ENCODE assay signal across 8 cellular contexts in the genomic region with DNA sequence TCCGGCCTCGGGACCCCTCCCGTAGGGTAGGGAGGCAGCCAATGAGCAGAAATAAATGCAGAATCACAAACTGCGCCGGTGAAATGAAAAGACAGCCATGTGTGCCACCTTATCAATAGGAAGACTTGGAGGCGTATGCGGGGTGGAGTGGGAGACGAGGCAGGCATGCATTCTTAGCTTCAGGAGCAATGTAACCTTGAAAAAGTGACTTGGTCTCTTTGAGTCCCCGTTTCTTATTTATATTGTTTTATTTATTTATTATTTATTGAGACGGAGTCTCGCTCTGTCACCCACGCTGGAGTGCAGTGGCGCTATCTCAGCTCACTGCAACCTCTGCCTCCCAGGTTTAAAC. TPM values are rescaled to one million over a fixed set of nuclear protein-coding genes. Genes with fewer than 3 reads are reported as not detected.
DNase-seq lines count a peak whose midpoint lies in the region; ATAC-seq and TF ChIP-seq lines count a peak whose summit lies in the region.

No MANE protein-coding gene starts in this region.

- H3K4me3 Mint-ChIP-seq in activated T-helper 1 cell treated with anti-CD3 and anti-CD28 coated beads, Interleukin-12 subunit alpha, Interleukin-12 subunit beta, Interleukin-2, Interleukin-4 antibody, amounts not matched to agents 30 ng/mL and 10 ng/mL and 1 ng/mL, durations not matched to agents 14 hours and 24 hours and 36 hours, result peak overlapping the region; percentile 78

- ATAC-seq in heart left ventricle (no peak), Right ventricle myocardium superior (ENCODE audit: poor library complexity) (no peak), upper lobe of left lung (ENCODE audit: low FRiP score in 2 of 2) (no peak)

- TF ChIP-seq CTCF in heart left ventricle (IDR thresholded peaks at IDR 0.05) (peak in 1 of 12 donors; percentile 49), upper lobe of left lung (IDR thresholded peaks at IDR 0.05) (no peak), foreskin fibroblast (IDR thresholded peaks at IDR 0.05; ENCODE audit: low read depth, low read length) (no peak)

- H3K4me1 ChIP-seq in heart left ventricle (peaks cover 0 to 12% (median 5%) of the 10 kb centered on the region in 12 donors), mesodermal cell (ENCODE audit: control insufficient read depth, insufficient read depth, low read length, poor library complexity, severe bottlenecking) (no peaks in the 10 kb centered on the region), upper lobe of left lung (peaks cover 4 to 11% (median 7%) of the 10 kb centered on the region in 4 donors)

- H3K27ac ChIP-seq in heart left ventricle, result peak overlapping the region in 7 of 12 donors; percentile 62 to 83 (median 76)
- H3K27ac ChIP-seq in mesodermal cell (ENCODE audit: low read depth, low read length, severe bottlenecking), result no peak overlapping the region
- H3K27ac ChIP-seq in upper lobe of left lung, result peak overlapping the region in 2 of 4 donors; percentile 73 to 79

- H3K27me3 ChIP-seq in heart left ventricle, result no peaks in the 10 kb centered on the region
- no peaks in the 10 kb centered on the region for H3K27me3 ChIP-seq in upper lobe of left lung

- H3K36me3 ChIP-seq in heart left ventricle (peaks cover 0 to 29% (median 16%) of the 10 kb centered on the region in 9 donors), mesodermal cell (ENCODE audit: control insufficient read depth, insufficient read depth, low read length) (peaks cover 5% of the 10 kb centered on the region), upper lobe of left lung (no peaks in the 10 kb centered on the region)

- H3K9me3 Mint-ChIP-seq in activated T-helper 1 cell treated with anti-CD3 and anti-CD28 coated beads, Interleukin-12 subunit alpha, Interleukin-12 subunit beta, Interleukin-2, Interleukin-4 antibody, amounts not matched to agents 30 ng/mL and 10 ng/mL and 1 ng/mL, durations not matched to agents 14 hours and 24 hours and 36 hours, result no peaks in the 10 kb centered on the region

- no peak overlapping the region for H3K27ac Mint-ChIP-seq in activated T-helper 1 cell treated with anti-CD3 and anti-CD28 coated beads, Interleukin-12 subunit alpha, Interleukin-12 subunit beta, Interleukin-2, Interleukin-4 antibody, amounts not matched to agents 30 ng/mL and 10 ng/mL and 1 ng/mL, durations not matched to agents 14 hours and 24 hours and 36 hours

- DNase-seq in heart left ventricle (no peak), Right ventricle myocardium superior (no peak), upper lobe of left lung (no peak), NOMO-1 treated with dmso at 0.1 percent for 144 hours (lab: John Stamatoyannopoulos, UW; ENCODE audit: unreplicated experiment) (no peak), amygdala (lab: John Stamatoyannopoulos, UW) (no peak), foreskin fibroblast (no peak)
- DNase-seq in activated T-helper 1 cell treated with anti-CD3 and anti-CD28 coated beads, Interleukin-12 subunit alpha, Interleukin-12 subunit beta, Interleukin-2, Interleukin-4 antibody, amounts not matched to agents 30 ng/mL and 10 ng/mL and 1 ng/mL, durations not matched to agents 14 hours and 24 hours and 36 hours (ENCODE audit: low spot score), result no peak

- peaks cover 4% of the 10 kb centered on the region for H3K27me3 Mint-ChIP-seq in activated T-helper 1 cell treated with anti-CD3 and anti-CD28 coated beads, Interleukin-12 subunit alpha, Interleukin-12 subunit beta, Interleukin-2, Interleukin-4 antibody, amounts not matched to agents 30 ng/mL and 10 ng/mL and 1 ng/mL, durations not matched to agents 14 hours and 24 hours and 36 hours (ENCODE audit: insufficient read depth)

- peaks cover 24% of the 10 kb centered on the region for H3K4me1 Mint-ChIP-seq in activated T-helper 1 cell treated with anti-CD3 and anti-CD28 coated beads, Interleukin-12 subunit alpha, Interleukin-12 subunit beta, Interleukin-2, Interleukin-4 antibody, amounts not matched to agents 30 ng/mL and 10 ng/mL and 1 ng/mL, durations not matched to agents 14 hours and 24 hours and 36 hours (ENCODE audit: low read depth)

- H3K4me3 ChIP-seq in heart left ventricle (peak overlapping the region in 10 of 12 donors; percentile 42 to 64 (median 54)), mesodermal cell (ENCODE audit: extremely low read depth, insufficient read depth, low read length, poor library complexity, severe bottlenecking) (peak overlapping the region; percentile 31), upper lobe of left lung (peak overlapping the region in 3 of 4 donors; percentile 48 to 71 (median 51)), foreskin fibroblast (ENCODE audit: low read depth in 1 of 2, low read length in 2 of 2) (peak overlapping the region in 1 of 2 donors; percentile 60)

- peaks cover 5% of the 10 kb centered on the region for H3K36me3 Mint-ChIP-seq in activated T-helper 1 cell treated with anti-CD3 and anti-CD28 coated beads, Interleukin-12 subunit alpha, Interleukin-12 subunit beta, Interleukin-2, Interleukin-4 antibody, amounts not matched to agents 30 ng/mL and 10 ng/mL and 1 ng/mL, durations not matched to agents 14 hours and 24 hours and 36 hours (ENCODE audit: low read depth)

- TF ChIP-seq POLR2A in heart left ventricle (IDR thresholded peaks at IDR 0.05), result no peak
- no peak for TF ChIP-seq POLR2A in upper lobe of left lung (IDR thresholded peaks at IDR 0.05)

- H3K9me3 ChIP-seq in heart left ventricle (no peaks in the 10 kb centered on the region), mesodermal cell (ENCODE audit: control insufficient read depth, low read length) (no peaks in the 10 kb centered on the region), upper lobe of left lung (no peaks in the 10 kb centered on the region)

- no peak for TF ChIP-seq EP300 in upper lobe of left lung (IDR thresholded peaks at IDR 0.05)

- 30 to 36% (median 33%) methylated on average over 13 of the region's 13 CpGs for WGBS in heart left ventricle, 4 donors
- WGBS in mesodermal cell (ENCODE audit: insufficient coverage in 2 of 2), 2 experiments, result 33 to 35% methylated on average over 9 to 10 of the region's 13 CpGs
- WGBS in upper lobe of left lung, 2 donors, result 29% methylated on average over 13 of the region's 13 CpGs

- intact Hi-C loops in heart left ventricle (cut with DNase I), result loop anchor here (1.0 to 10.0 kb wide), 10 partner anchors 36 to 622 kb away; no protein-coding TSS in a partner anchor
- intact Hi-C loops in Right ventricle myocardium superior (cut with DNase I), result loop anchor here (5.0 to 10.0 kb wide), 2 partner anchors 37 to 359 kb away; partner anchors contain the start of gene TNNT1
- intact Hi-C loops in activated T-helper 1 cell treated with anti-CD3 and anti-CD28 coated beads, Interleukin-12 subunit alpha, Interleukin-12 subunit beta, Interleukin-2, Interleukin-4 antibody, amounts not matched to agents 30 ng/mL and 10 ng/mL and 1 ng/mL, durations not matched to agents 14 hours and 24 hours and 36 hours (cut with micrococcal nuclease), result loop anchor here (1.0 to 5.0 kb wide), 5 partner anchors 27 to 622 kb away; partner anchors contain the start of gene ZNF628

RNA-seq across cellular contexts. Expression of gene SSC5D, which starts 16.0 kb away (rescaled TPM):
- total RNA-seq in heart left ventricle (1 to 10 TPM in 8 of 9 donors, under 1 TPM in 1; 1.00 to 6.2 (median 3.3) TPM), Right ventricle myocardium superior (2.6 TPM), upper lobe of left lung (10 to 100 TPM in 1 of 6 donors, 1 to 10 TPM in 4, under 1 TPM in 1; 0.39 to 10.1 (median 6.7) TPM)
- 1 to 10 TPM in 1 of 2 donors, under 1 TPM in 1; 0.91 to 1.4 TPM for polyA plus RNA-seq in heart left ventricle
- total RNA-seq in activated T-helper 1 cell treated with anti-CD3 and anti-CD28 coated beads, Interleukin-12 subunit alpha, Interleukin-12 subunit beta, Interleukin-2, Interleukin-4 antibody, amounts not matched to agents 30 ng/mL and 10 ng/mL and 1 ng/mL, durations not matched to agents 14 hours and 24 hours and 36 hours, result 0.24 and 0.65 TPM in 2 replicates
- 7.9 TPM for polyA plus RNA-seq in mesodermal cell (2013, experiment 1 of 2)
- 7.5 TPM for polyA plus RNA-seq in mesodermal cell (2013, experiment 2 of 2)

RNA-seq across cellular contexts. Expression of gene NAT14, which starts 19.2 kb away (rescaled TPM):
- total RNA-seq in heart left ventricle (10 to 100 TPM in 1 of 9 donors, 1 to 10 TPM in 8; 2.9 to 10.4 (median 6.7) TPM), Right ventricle myocardium superior (2.9 TPM), upper lobe of left lung (10 to 100 TPM; 13.1 to 19.2 (median 16.3) TPM)
- polyA plus RNA-seq in heart left ventricle, result 1 to 10 TPM; 7.3 to 9.2 TPM
- total RNA-seq in activated T-helper 1 cell treated with anti-CD3 and anti-CD28 coated beads, Interleukin-12 subunit alpha, Interleukin-12 subunit beta, Interleukin-2, Interleukin-4 antibody, amounts not matched to agents 30 ng/mL and 10 ng/mL and 1 ng/mL, durations not matched to agents 14 hours and 24 hours and 36 hours, result 23.1 and 26.1 TPM in 2 replicates
- 52.4 TPM for polyA plus RNA-seq in mesodermal cell (2013, experiment 1 of 2)
- 50.0 TPM for polyA plus RNA-seq in mesodermal cell (2013, experiment 2 of 2)

RNA-seq across cellular contexts. Expression of gene ZNF628, which starts 27.8 kb away (rescaled TPM):
- 10 to 100 TPM in 1 of 9 donors, 1 to 10 TPM in 8; 2.3 to 10.3 (median 4.6) TPM for total RNA-seq in heart left ventricle
- 1 to 10 TPM; 5.4 to 7.9 TPM for polyA plus RNA-seq in heart left ventricle
- 4.7 TPM for total RNA-seq in Right ventricle myocardium superior
- 7.6 and 10.4 TPM in 2 replicates for total RNA-seq in activated T-helper 1 cell treated with anti-CD3 and anti-CD28 coated beads, Interleukin-12 subunit alpha, Interleukin-12 subunit beta, Interleukin-2, Interleukin-4 antibody, amounts not matched to agents 30 ng/mL and 10 ng/mL and 1 ng/mL, durations not matched to agents 14 hours and 24 hours and 36 hours
- polyA plus RNA-seq in mesodermal cell (2013, experiment 1 of 2), result 7.1 TPM
- polyA plus RNA-seq in mesodermal cell (2013, experiment 2 of 2), result 7.0 TPM
- 10 to 100 TPM in 5 of 6 donors, 1 to 10 TPM in 1; 9.9 to 32.1 (median 12.4) TPM for total RNA-seq in upper lobe of left lung

RNA-seq across cellular contexts. Expression of gene SBK2, which starts 32.7 kb away (rescaled TPM):
- total RNA-seq in heart left ventricle, result 1 to 10 TPM in 7 of 9 donors, under 1 TPM in 2; 0.68 to 2.6 (median 2.1) TPM
- polyA plus RNA-seq in heart left ventricle, result 10 to 100 TPM in 1 of 2 donors, under 1 TPM in 1; 0.80 to 12.6 TPM
- 15.6 TPM for total RNA-seq in Right ventricle myocardium superior
- not detected in 2 replicates for total RNA-seq in activated T-helper 1 cell treated with anti-CD3 and anti-CD28 coated beads, Interleukin-12 subunit alpha, Interleukin-12 subunit beta, Interleukin-2, Interleukin-4 antibody, amounts not matched to agents 30 ng/mL and 10 ng/mL and 1 ng/mL, durations not matched to agents 14 hours and 24 hours and 36 hours
- polyA plus RNA-seq in mesodermal cell (2013, experiment 1 of 2), result 0.37 TPM
- polyA plus RNA-seq in mesodermal cell (2013, experiment 2 of 2), result 0.30 TPM
- not detected for total RNA-seq in upper lobe of left lung

RNA-seq across cellular contexts. Expression of gene C19orf85, which starts 39.7 kb away (rescaled TPM):
- not detected for total RNA-seq in heart left ventricle
- not detected for polyA plus RNA-seq in heart left ventricle
- not detected for total RNA-seq in Right ventricle myocardium superior
- total RNA-seq in activated T-helper 1 cell treated with anti-CD3 and anti-CD28 coated beads, Interleukin-12 subunit alpha, Interleukin-12 subunit beta, Interleukin-2, Interleukin-4 antibody, amounts not matched to agents 30 ng/mL and 10 ng/mL and 1 ng/mL, durations not matched to agents 14 hours and 24 hours and 36 hours, result not detected in 2 replicates
- polyA plus RNA-seq in mesodermal cell (2013, experiment 1 of 2), result not detected
- polyA plus RNA-seq in mesodermal cell (2013, experiment 2 of 2), result not detected
- total RNA-seq in upper lobe of left lung, result not detected
